Comparison of ENCODE assay signal across 7 cellular contexts in the genomic region with DNA sequence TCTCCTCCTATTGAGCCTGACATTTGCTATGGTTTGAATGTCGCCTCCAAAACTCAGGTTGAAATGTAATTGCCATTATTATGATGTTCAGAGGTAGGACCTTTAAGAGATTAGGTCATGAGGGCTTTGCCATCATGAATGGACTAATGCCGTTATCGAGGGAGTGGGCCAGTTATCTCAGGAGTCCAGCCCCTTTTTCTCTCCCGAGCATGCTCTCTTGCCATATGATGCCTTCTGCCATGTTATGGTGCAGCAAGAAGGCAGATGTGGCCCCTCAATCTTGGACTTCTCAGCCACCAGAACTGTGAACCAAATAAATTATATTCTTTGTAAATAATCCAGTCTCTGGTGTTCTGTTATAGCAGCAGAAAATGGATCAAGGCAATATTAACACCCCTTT.
"Had no signal": no experiment of that assay in that cellular context is flagged by ENCODE, and none has a peak within 500 bp of the region (broad histone marks: within the 10 kb centered on the region; RNA-seq: fewer than 3 reads in every experiment).

No MANE protein-coding gene starts in this region.

- H3K27ac ChIP-seq: HL-60, KMS-11 had no signal

- FAIRE-seq: HepG2, HTR-8/SVneo had no signal

- H3K9ac ChIP-seq: KMS-11 had no signal

- DNase-seq: IMR-90, KBM-7, KG1 had no signal

- ATAC-seq: HepG2 had no signal

- H3K4me2 ChIP-seq: KMS-11 had no signal
